Comparison of ENCODE assay signal across 1 cellular context in the genomic region with DNA sequence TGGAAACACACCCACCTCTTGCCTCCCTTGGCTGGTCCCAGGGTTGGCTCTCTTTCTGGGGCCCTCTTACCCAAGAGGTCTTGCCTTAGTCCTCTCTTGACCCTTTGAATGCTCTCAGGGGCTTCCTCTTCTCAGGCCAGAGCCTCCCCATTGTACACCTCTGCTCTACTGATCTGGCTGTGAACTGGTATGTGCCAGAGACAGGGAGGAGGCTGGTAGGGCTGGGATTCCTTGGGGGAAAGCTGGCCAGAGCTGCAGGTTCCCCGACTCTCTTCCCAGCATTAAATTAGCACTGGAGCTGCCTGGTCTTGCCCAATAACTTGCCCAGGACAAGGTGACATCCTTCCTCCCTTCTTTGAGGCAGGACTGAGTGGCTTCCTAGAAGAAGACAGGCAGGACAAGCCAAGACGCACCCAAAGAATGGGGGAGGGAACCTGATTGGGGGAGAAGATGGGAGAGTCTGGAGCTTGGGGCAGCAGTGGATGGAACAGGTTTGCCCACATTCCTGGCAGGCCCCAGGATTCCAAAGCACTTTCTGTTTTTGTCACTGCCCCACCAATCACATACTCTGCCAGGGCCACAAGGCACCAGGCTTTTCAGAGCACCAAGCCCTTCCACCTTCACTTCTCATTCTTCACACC.
TF ChIP-seq lines count a peak whose summit lies in the region.

No MANE protein-coding gene starts in this region.

TF ChIP-seq in SK-N-SH, 30 proteins besides CTCF, POLR2A, EP300 and RAD21 (continued from another document):
- TF ChIP-seq, protein P1, sequence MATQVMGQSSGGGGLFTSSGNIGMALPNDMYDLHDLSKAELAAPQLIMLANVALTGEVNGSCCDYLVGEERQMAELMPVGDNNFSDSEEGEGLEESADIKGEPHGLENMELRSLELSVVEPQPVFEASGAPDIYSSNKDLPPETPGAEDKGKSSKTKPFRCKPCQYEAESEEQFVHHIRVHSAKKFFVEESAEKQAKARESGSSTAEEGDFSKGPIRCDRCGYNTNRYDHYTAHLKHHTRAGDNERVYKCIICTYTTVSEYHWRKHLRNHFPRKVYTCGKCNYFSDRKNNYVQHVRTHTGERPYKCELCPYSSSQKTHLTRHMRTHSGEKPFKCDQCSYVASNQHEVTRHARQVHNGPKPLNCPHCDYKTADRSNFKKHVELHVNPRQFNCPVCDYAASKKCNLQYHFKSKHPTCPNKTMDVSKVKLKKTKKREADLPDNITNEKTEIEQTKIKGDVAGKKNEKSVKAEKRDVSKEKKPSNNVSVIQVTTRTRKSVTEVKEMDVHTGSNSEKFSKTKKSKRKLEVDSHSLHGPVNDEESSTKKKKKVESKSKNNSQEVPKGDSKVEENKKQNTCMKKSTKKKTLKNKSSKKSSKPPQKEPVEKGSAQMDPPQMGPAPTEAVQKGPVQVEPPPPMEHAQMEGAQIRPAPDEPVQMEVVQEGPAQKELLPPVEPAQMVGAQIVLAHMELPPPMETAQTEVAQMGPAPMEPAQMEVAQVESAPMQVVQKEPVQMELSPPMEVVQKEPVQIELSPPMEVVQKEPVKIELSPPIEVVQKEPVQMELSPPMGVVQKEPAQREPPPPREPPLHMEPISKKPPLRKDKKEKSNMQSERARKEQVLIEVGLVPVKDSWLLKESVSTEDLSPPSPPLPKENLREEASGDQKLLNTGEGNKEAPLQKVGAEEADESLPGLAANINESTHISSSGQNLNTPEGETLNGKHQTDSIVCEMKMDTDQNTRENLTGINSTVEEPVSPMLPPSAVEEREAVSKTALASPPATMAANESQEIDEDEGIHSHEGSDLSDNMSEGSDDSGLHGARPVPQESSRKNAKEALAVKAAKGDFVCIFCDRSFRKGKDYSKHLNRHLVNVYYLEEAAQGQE (IDR thresholded peaks at IDR 0.05; ENCODE audit: low read depth, low read length): no peak
- TF ChIP-seq EZH2phosphoT487 (IDR thresholded peaks at IDR 0.05; ENCODE audit: borderline replicate concordance, low read depth) (no peak), TCF12 (IDR thresholded peaks at IDR 0.05) (no peak), RFX5 (IDR thresholded peaks at IDR 0.05; ENCODE audit: low read length) (no peak), RXRA (IDR thresholded peaks at IDR 0.05; ENCODE audit: borderline replicate concordance, low read depth) (no peak), GATA2 (CRISPR knock-in tag; IDR thresholded peaks at IDR 0.05) (no peak), RCOR1 (IDR thresholded peaks at IDR 0.05; ENCODE audit: low read length) (no peak), FOSL2 (IDR thresholded peaks at IDR 0.05; ENCODE audit: borderline replicate concordance, low read depth) (no peak)
- TF ChIP-seq, protein P2, sequence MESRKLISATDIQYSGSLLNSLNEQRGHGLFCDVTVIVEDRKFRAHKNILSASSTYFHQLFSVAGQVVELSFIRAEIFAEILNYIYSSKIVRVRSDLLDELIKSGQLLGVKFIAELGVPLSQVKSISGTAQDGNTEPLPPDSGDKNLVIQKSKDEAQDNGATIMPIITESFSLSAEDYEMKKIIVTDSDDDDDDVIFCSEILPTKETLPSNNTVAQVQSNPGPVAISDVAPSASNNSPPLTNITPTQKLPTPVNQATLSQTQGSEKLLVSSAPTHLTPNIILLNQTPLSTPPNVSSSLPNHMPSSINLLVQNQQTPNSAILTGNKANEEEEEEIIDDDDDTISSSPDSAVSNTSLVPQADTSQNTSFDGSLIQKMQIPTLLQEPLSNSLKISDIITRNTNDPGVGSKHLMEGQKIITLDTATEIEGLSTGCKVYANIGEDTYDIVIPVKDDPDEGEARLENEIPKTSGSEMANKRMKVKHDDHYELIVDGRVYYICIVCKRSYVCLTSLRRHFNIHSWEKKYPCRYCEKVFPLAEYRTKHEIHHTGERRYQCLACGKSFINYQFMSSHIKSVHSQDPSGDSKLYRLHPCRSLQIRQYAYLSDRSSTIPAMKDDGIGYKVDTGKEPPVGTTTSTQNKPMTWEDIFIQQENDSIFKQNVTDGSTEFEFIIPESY (IDR thresholded peaks at IDR 0.05; ENCODE audit: borderline replicate concordance, low read depth): no peak
